Comparison of ENCODE assay signal across 8 cellular contexts in the genomic region with DNA sequence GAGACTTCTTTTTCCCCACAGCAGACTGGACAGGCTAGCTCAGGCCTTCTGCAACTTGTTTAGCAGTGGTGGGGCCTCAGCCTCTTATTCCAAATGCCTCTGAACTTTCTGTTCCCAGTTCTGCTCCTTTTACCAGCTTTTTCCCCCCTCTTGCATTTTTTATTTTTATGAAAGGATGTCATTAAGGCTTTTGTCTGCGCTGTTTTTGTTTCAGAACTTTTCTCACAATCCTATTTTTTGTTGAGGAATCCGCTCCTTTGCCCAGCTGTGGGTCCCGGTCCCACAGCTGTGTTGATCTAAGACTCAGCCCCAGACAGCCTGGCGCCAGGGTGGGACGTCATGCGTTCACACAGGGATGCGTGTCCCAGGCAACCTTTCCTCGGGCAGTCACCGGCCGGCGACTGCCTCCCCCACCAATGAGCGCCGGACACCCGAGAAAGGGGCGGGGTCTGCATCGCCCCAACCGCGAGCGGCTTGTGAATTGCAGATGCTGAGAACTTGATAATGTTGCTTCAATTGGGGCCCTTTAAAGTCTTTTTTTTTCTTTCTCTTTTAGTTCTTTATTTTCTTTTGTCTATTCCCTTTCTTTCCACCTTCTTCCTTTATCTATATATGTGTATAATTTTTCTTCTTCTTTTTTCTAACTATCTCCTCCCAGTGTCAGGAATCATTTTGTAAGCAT. TPM values are rescaled to one million over a fixed set of nuclear protein-coding genes. Genes with fewer than 3 reads are reported as not detected.
DNase-seq lines count a peak whose midpoint lies in the region; ATAC-seq and TF ChIP-seq lines count a peak whose summit lies in the region.

No MANE protein-coding gene starts in this region.

- peaks cover 77% of the 10 kb centered on the region for H3K4me1 ChIP-seq in BLaER1
- peaks cover 47% of the 10 kb centered on the region for H3K4me1 ChIP-seq in HAP-1

- peak; percentile 85 for ATAC-seq in Right ventricle myocardium superior (ENCODE audit: poor library complexity)
- peak; percentile 68 for ATAC-seq in omental fat pad (ENCODE audit: low FRiP score)
- ATAC-seq in effector memory CD8-positive, alpha-beta T cell (replicated peaks): no peak
- ATAC-seq in HG03354 (IDR thresholded peaks at IDR 0.05; ENCODE audit: poor library complexity, severe bottlenecking, unreplicated experiment): no peak

- peaks cover 20% of the 10 kb centered on the region for H4K20me1 ChIP-seq in BLaER1

- H3K9me3 ChIP-seq in BLaER1: no peaks in the 10 kb centered on the region
- H3K9me3 ChIP-seq in HAP-1: no peaks in the 10 kb centered on the region

- DNase-seq in HAP-1 (ENCODE audit: low spot score in 2 of 2): peak; percentile 96 to 99
- peak; percentile 89 to 90 for DNase-seq in NCI-H524 (lab: John Stamatoyannopoulos, UW)
- peak; percentile 91 for DNase-seq in amniotic epithelial cell (ENCODE audit: low read depth)
- DNase-seq in Right ventricle myocardium superior: peak; percentile 98
- peak; percentile 75 for DNase-seq in omental fat pad (ENCODE audit: low spot score)
- no peak for DNase-seq in effector memory CD8-positive, alpha-beta T cell

- no peak for TF ChIP-seq CTCF in omental fat pad (IDR thresholded peaks at IDR 0.05)

- H3K36me3 ChIP-seq in BLaER1 (peaks cover 17% of the 10 kb centered on the region), HAP-1 (replicated peaks) (peaks cover 19% of the 10 kb centered on the region)

- peaks cover 20 to 40% of the 10 kb centered on the region in 2 donors for H3K27me3 Mint-ChIP-seq in effector memory CD8-positive, alpha-beta T cell

- H3K4me3 Mint-ChIP-seq in effector memory CD8-positive, alpha-beta T cell: no peak overlapping the region

- H3K4me1 Mint-ChIP-seq in effector memory CD8-positive, alpha-beta T cell (ENCODE audit: low read depth in 2 of 2): peaks cover 19 to 21% of the 10 kb centered on the region in 2 donors

- H3K9ac ChIP-seq in BLaER1: peak overlapping the region; percentile 39

- H3K4me3 ChIP-seq in BLaER1: peak overlapping the region; percentile 1; the same call in 1 of the 2 replicates
- no peak overlapping the region for H3K4me3 ChIP-seq in HAP-1

- H3K4me2 ChIP-seq in BLaER1: peak overlapping the region; percentile 96

- no peaks in the 10 kb centered on the region for H3K9me3 Mint-ChIP-seq in effector memory CD8-positive, alpha-beta T cell

- H3K27ac ChIP-seq in BLaER1: peak overlapping the region; percentile 49

- no peaks in the 10 kb centered on the region for H3K27me3 ChIP-seq in BLaER1
- H3K27me3 ChIP-seq in HAP-1 (ENCODE audit: low read depth): no peaks in the 10 kb centered on the region

- no peak overlapping the region for H3K27ac Mint-ChIP-seq in effector memory CD8-positive, alpha-beta T cell

- H3K36me3 Mint-ChIP-seq in effector memory CD8-positive, alpha-beta T cell (ENCODE audit: insufficient read depth): peaks cover 7% of the 10 kb centered on the region

- intact Hi-C loops in Right ventricle myocardium superior (cut with DNase I): loop anchor here (5.0 kb wide), 1 partner anchor 75 kb away; no protein-coding TSS in a partner anchor

- in situ Hi-C loops in HAP-1 (cut with MboI; ENCODE audit: low sequenced_read_pairs): no loop called here

RNA-seq across cellular contexts. Expression of gene ID3, which starts 3.0 kb away (rescaled TPM):
- 73.0 TPM for total RNA-seq in Right ventricle myocardium superior
- 100 to 1,000 TPM; 134 to 322 (median 179) TPM for total RNA-seq in omental fat pad

RNA-seq across cellular contexts. Expression of gene E2F2, which starts 31.2 kb away (rescaled TPM):
- total RNA-seq in Right ventricle myocardium superior (0.35 TPM), omental fat pad (1 to 10 TPM in 1 of 4 donors, under 1 TPM in 3; 0.31 to 1.5 (median 0.46) TPM)

Comparison
In these comparisons a context has a peak if more than half of its experiments do, and no peak if none do; other contexts are left out.
1. DNase-seq: peak in HAP-1 (2 of 2), NCI-H524 (2 of 2), amniotic epithelial cell (single experiment), Right ventricle myocardium superior (single experiment) and omental fat pad (single experiment); none in effector memory CD8-positive, alpha-beta T cell (0 of 3).
2. ATAC-seq: peak in Right ventricle myocardium superior (single experiment) and omental fat pad (single experiment); none in effector memory CD8-positive, alpha-beta T cell (single experiment) and HG03354 (single experiment).